10 cellular contexts compared by ENCODE assay signal in the genomic region with DNA sequence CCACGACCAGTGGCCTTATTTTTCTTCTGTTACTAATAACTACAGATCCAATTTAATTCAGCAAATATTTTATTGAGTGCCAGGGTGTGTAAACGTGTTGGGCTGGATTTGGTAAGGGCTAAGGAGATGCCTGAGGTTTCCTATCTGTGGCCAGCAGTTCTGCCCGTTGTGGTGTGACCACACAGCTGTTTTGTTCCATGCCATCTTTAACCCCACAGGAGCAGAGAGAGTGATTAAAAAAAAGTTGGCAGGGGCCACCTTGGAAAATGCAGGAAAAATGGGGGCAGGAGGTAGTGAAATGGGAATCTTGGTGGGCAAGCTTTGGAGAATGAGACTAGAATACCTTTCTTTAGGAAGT. TPM values are rescaled to one million over a fixed set of nuclear protein-coding genes. Genes with fewer than 3 reads are reported as not detected.
DNase-seq lines count a peak whose midpoint lies in the region; ATAC-seq, FAIRE-seq and TF ChIP-seq lines count a peak whose summit lies in the region.
"Had no signal": no experiment of that assay in that cellular context is flagged by ENCODE, and none has a peak within 500 bp of the region (broad histone marks: within the 10 kb centered on the region; RNA-seq: fewer than 3 reads in every experiment).

No MANE protein-coding gene starts in this region.

- DNase-seq in EL (peak; percentile 57), cortex of kidney (lab: John Stamatoyannopoulos, UW) (no peak), dorsolateral prefrontal cortex (no peak), pancreas (no peak)
- no peak for DNase-seq in activated T-cell treated with anti-CD3 and anti-CD28 coated beads, Interleukin-2, amount 50 U/mL, for 4 hours
- DNase-seq in naive thymus-derived CD8-positive, alpha-beta T cell: no peak

- H3K27me3 ChIP-seq in dorsolateral prefrontal cortex (peaks cover 0 to 9% (median 0%) of the 10 kb centered on the region in 45 donors), pancreas (no peaks in the 10 kb centered on the region)

- peak overlapping the region; percentile 95 to 99 (median 98) for H3K27ac Mint-ChIP-seq in naive thymus-derived CD8-positive, alpha-beta T cell
- H3K27ac Mint-ChIP-seq: progenitor cell of endocrine pancreas had no signal

- H3K4me3 Mint-ChIP-seq in activated T-cell treated with anti-CD3 and anti-CD28 coated beads, Interleukin-2, amount 50 U/mL, for 4 hours: peak overlapping the region; percentile 90
- H3K4me3 Mint-ChIP-seq in naive thymus-derived CD8-positive, alpha-beta T cell: peak overlapping the region; percentile 90 to 100 (median 99)

- peak overlapping the region in 1 of 59 donors; percentile 7 for H3K4me3 ChIP-seq in dorsolateral prefrontal cortex
- no peak overlapping the region for H3K4me3 ChIP-seq in pancreas
- H3K4me3 ChIP-seq: SK-N-MC had no signal

- WGBS in pancreas, 2 donors: 56 to 58% methylated on average over 3 of the region's 3 CpGs

- no peaks in the 10 kb centered on the region for H3K9me3 ChIP-seq in KOPT-K1 (ENCODE audit: insufficient read depth, low read length, poor library complexity, severe bottlenecking)
- no peaks in the 10 kb centered on the region for H3K9me3 ChIP-seq in pancreas

- H3K36me3 ChIP-seq in KOPT-K1 (ENCODE audit: insufficient read depth, low read length): no peaks in the 10 kb centered on the region
- H3K36me3 ChIP-seq in pancreas: no peaks in the 10 kb centered on the region

- peaks cover 52% of the 10 kb centered on the region for H3K4me1 Mint-ChIP-seq in activated T-cell treated with anti-CD3 and anti-CD28 coated beads, Interleukin-2, amount 50 U/mL, for 4 hours (ENCODE audit: low read depth)
- H3K4me1 Mint-ChIP-seq in naive thymus-derived CD8-positive, alpha-beta T cell: peaks cover 15 to 52% (median 41%) of the 10 kb centered on the region in 4 donors

- no peaks in the 10 kb centered on the region for H3K4me1 ChIP-seq in pancreas

- TF ChIP-seq CTCF in dorsolateral prefrontal cortex (IDR thresholded peaks at IDR 0.05 in 54 of 56, conservative IDR thresholded peaks at IDR 0.05 in 2 of 56; ENCODE audit: low read depth in 1 of 56, partially characterized antibody in 56 of 56): no peak
- no peak for TF ChIP-seq CTCF in pancreas (IDR thresholded peaks at IDR 0.05)

- no peaks in the 10 kb centered on the region for H3K9me3 Mint-ChIP-seq in activated T-cell treated with anti-CD3 and anti-CD28 coated beads, Interleukin-2, amount 50 U/mL, for 4 hours
- H3K9me3 Mint-ChIP-seq in naive thymus-derived CD8-positive, alpha-beta T cell: no peaks in the 10 kb centered on the region

- no peak for FAIRE-seq in pancreas (lab: Jason Lieb, UNC)

- H3K27ac ChIP-seq in KOPT-K1 (ENCODE audit: low read depth, low read length, poor library complexity, severe bottlenecking) (peak overlapping the region; percentile 78), dorsolateral prefrontal cortex (no peak overlapping the region), pancreas (no peak overlapping the region)
- H3K27ac ChIP-seq: SK-N-MC had no signal

- no peaks in the 10 kb centered on the region for H3K36me3 Mint-ChIP-seq in activated T-cell treated with anti-CD3 and anti-CD28 coated beads, Interleukin-2, amount 50 U/mL, for 4 hours (ENCODE audit: insufficient read depth)
- peaks cover 10 to 20% (median 16%) of the 10 kb centered on the region in 3 donors for H3K36me3 Mint-ChIP-seq in naive thymus-derived CD8-positive, alpha-beta T cell

- POLR2A ChIA-PET in naive thymus-derived CD8-positive, alpha-beta T cell (lab: Charles Lee): interaction anchor here (0.9 to 9.6 kb wide), 20 partner anchors 8 to 171 kb away, joined by 3 to 109 read pairs (median 5); a partner anchor contains a TSS

- ATAC-seq in activated T-cell treated with anti-CD3 and anti-CD28 coated beads, Interleukin-2, amount 50 U/mL, for 4 hours: no peak
- ATAC-seq in naive thymus-derived CD8-positive, alpha-beta T cell: no peak
- no peak for ATAC-seq in HG03342 (IDR thresholded peaks at IDR 0.05; ENCODE audit: unreplicated experiment)
- no peak for ATAC-seq in pancreas

- intact Hi-C loops in dorsolateral prefrontal cortex (cut with DNase I) (no loop called here), pancreas (cut with DNase I) (no loop called here)

- H3K27me3 Mint-ChIP-seq in activated T-cell treated with anti-CD3 and anti-CD28 coated beads, Interleukin-2, amount 50 U/mL, for 4 hours (ENCODE audit: low read depth): no peaks in the 10 kb centered on the region
- no peaks in the 10 kb centered on the region for H3K27me3 Mint-ChIP-seq in naive thymus-derived CD8-positive, alpha-beta T cell

RNA-seq across cellular contexts. Expression of a gene that starts 1.1 kb away (rescaled TPM):
- 10 to 100 TPM; 11.8 to 14.9 (median 14.3) TPM for total RNA-seq in activated T-cell treated with anti-CD3 and anti-CD28 coated beads, Interleukin-2, amount 50 U/mL, for 4 hours
- total RNA-seq in naive thymus-derived CD8-positive, alpha-beta T cell: 100 to 1,000 TPM; 222 to 258 TPM
- 100 to 1,000 TPM; 470 to 615 (median 609) TPM for polyA plus RNA-seq in naive thymus-derived CD8-positive, alpha-beta T cell
- 10 to 100 TPM in 7 of 120 experiments, 1 to 10 TPM in 90, under 1 TPM in 12, not detected in 11; 0.14 to 27.8 (median 2.9) TPM for total RNA-seq in dorsolateral prefrontal cortex
- total RNA-seq in pancreas: 1 to 10 TPM in 5 of 6 donors, under 1 TPM in 1; 0.93 to 3.1 (median 2.1) TPM
- 10 to 100 TPM in 1 of 2 donors, 1 to 10 TPM in 1; 1.5 to 10.0 TPM for polyA plus RNA-seq in pancreas

Comparison
In these comparisons a context has a peak if more than half of its experiments do, and no peak if none do; other contexts are left out.
1. RNA of a gene that starts 1.1 kb away (total RNA-seq): 222 to 258 TPM in naive thymus-derived CD8-positive, alpha-beta T cell; 11.8 to 14.9 TPM in activated T-cell treated with anti-CD3 and anti-CD28 coated beads, Interleukin-2, amount 50 U/mL, for 4 hours, 0.14 to 27.8 TPM in dorsolateral prefrontal cortex and 0.93 to 3.1 TPM in pancreas; every median in the first group is over 4 times any median in the second.